11 cellular contexts compared by ENCODE assay signal in genomic region chr2:232891621-232892071, GRCh38. TPM values are rescaled to one million over a fixed set of nuclear protein-coding genes. Genes with fewer than 3 reads are reported as not detected.
DNase-seq lines count a peak whose midpoint lies in the region; ATAC-seq and TF ChIP-seq lines count a peak whose summit lies in the region.
"Had no signal": no experiment of that assay in that cellular context is flagged by ENCODE, and none has a peak within 500 bp of the region (broad histone marks: within the 10 kb centered on the region; RNA-seq: fewer than 3 reads in every experiment).

No MANE protein-coding gene starts in this region.

- intact Hi-C loops in activated B cell treated with CpG ODN at 0.5 μM for 24 hours (cut with micrococcal nuclease) = no loop called here

- H3K27me3 ChIP-seq in GM23248 (replicated peaks; ENCODE audit: insufficient read depth) (no peaks in the 10 kb centered on the region), mesenchymal stem cell (ENCODE audit: control insufficient read depth in 1 of 2, insufficient read depth in 1 of 2, low read length in 2 of 2) (peaks cover 0 to 32% of the 10 kb centered on the region in 2 experiments)

- H3K36me3 Mint-ChIP-seq in activated B cell treated with CpG ODN at 0.5 μM for 24 hours (ENCODE audit: low read depth) = no peaks in the 10 kb centered on the region

- no peaks in the 10 kb centered on the region for H3K9me2 ChIP-seq in GM23248 (ENCODE audit: insufficient read depth)

- no peak overlapping the region for H3K27ac ChIP-seq in GM23248
- H3K27ac ChIP-seq in mesenchymal stem cell (ENCODE audit: low read length, poor library complexity, severe bottlenecking) = no peak overlapping the region

- H3K4me3 ChIP-seq in GM23248 = no peak overlapping the region
- no peak overlapping the region for H3K4me3 ChIP-seq in fibroblast of mammary gland (ENCODE audit: control insufficient read depth, low read depth, low read length)
- no peak overlapping the region for H3K4me3 ChIP-seq in skeletal muscle cell (ENCODE audit: low read depth, low read length)
- no peak overlapping the region for H3K4me3 ChIP-seq in mesenchymal stem cell (ENCODE audit: insufficient read depth in 1 of 2, low read depth in 1 of 2, low read length in 2 of 2)

- H2BK15ac ChIP-seq in mesenchymal stem cell (ENCODE audit: low read depth, poor library complexity, severe bottlenecking) = no peak overlapping the region

- no peak overlapping the region for H2BK12ac ChIP-seq in mesenchymal stem cell (ENCODE audit: low read length in 2 of 2)

- H3K4me2 ChIP-seq in GM23248 (ENCODE audit: unreplicated experiment) (peak overlapping the region; percentile 77), mesenchymal stem cell (ENCODE audit: low read length, poor library complexity, severe bottlenecking) (no peak overlapping the region)

- H3K4ac ChIP-seq in mesenchymal stem cell (ENCODE audit: low read depth in 1 of 2, low read length in 2 of 2) = no peak overlapping the region

- no peak overlapping the region for H4K8ac ChIP-seq in mesenchymal stem cell (ENCODE audit: low read length)

- no peaks in the 10 kb centered on the region for H4K20me1 ChIP-seq in GM23248 (ENCODE audit: insufficient read depth)

- TF ChIP-seq CTCF in activated B cell treated with CpG ODN at 0.5 μM for 24 hours (IDR thresholded peaks at IDR 0.05) (no peak), fibroblast of mammary gland (conservative IDR thresholded peaks at IDR 0.05; ENCODE audit: control insufficient read depth, insufficient read depth, low read depth, low read length) (no peak)

- no peak overlapping the region for H3K23ac ChIP-seq in mesenchymal stem cell (ENCODE audit: low read length in 2 of 2)

- H2AK5ac ChIP-seq in mesenchymal stem cell (ENCODE audit: low read length, severe bottlenecking) = no peak overlapping the region

- no peak overlapping the region for H2BK120ac ChIP-seq in mesenchymal stem cell (ENCODE audit: low read depth, low read length)

- H3K14ac ChIP-seq in mesenchymal stem cell (ENCODE audit: low read length in 2 of 2) = no peak overlapping the region

- no peak overlapping the region for H3K4me3 Mint-ChIP-seq in activated B cell treated with CpG ODN at 0.5 μM for 24 hours
- H3K4me3 Mint-ChIP-seq: activated T-helper 1 cell treated with anti-CD3 and anti-CD28 coated beads, Interleukin-12 subunit alpha, Interleukin-12 subunit beta, Interleukin-2, Interleukin-4 antibody, amounts not matched to agents 30 ng/mL and 10 ng/mL and 1 ng/mL, durations not matched to agents 14 hours and 24 hours and 36 hours had no signal

- H3K9me3 Mint-ChIP-seq in activated B cell treated with CpG ODN at 0.5 μM for 24 hours = no peaks in the 10 kb centered on the region
- H3K9me3 Mint-ChIP-seq: activated T-helper 1 cell treated with anti-CD3 and anti-CD28 coated beads, Interleukin-12 subunit alpha, Interleukin-12 subunit beta, Interleukin-2, Interleukin-4 antibody, amounts not matched to agents 30 ng/mL and 10 ng/mL and 1 ng/mL, durations not matched to agents 14 hours and 24 hours and 36 hours had no signal

- no peak overlapping the region for H3K27ac Mint-ChIP-seq in activated B cell treated with CpG ODN at 0.5 μM for 24 hours
- H3K27ac Mint-ChIP-seq: activated T-helper 1 cell treated with anti-CD3 and anti-CD28 coated beads, Interleukin-12 subunit alpha, Interleukin-12 subunit beta, Interleukin-2, Interleukin-4 antibody, amounts not matched to agents 30 ng/mL and 10 ng/mL and 1 ng/mL, durations not matched to agents 14 hours and 24 hours and 36 hours had no signal

- no peak overlapping the region for H2BK5ac ChIP-seq in mesenchymal stem cell (ENCODE audit: low read depth, low read length, poor library complexity, severe bottlenecking)

- H3K9ac ChIP-seq in GM23248 = no peak overlapping the region
- no peak overlapping the region for H3K9ac ChIP-seq in mesenchymal stem cell (ENCODE audit: low read length)

- no peaks in the 10 kb centered on the region for H3K9me3 ChIP-seq in GM23248 (ENCODE audit: low read depth)
- no peaks in the 10 kb centered on the region for H3K9me3 ChIP-seq in mesenchymal stem cell (ENCODE audit: control insufficient read depth, low read length)

- in situ Hi-C loops in GM23248 (cut with MboI) = no loop called here

- H3K79me2 ChIP-seq in GM23248 (ENCODE audit: insufficient read depth) = no peaks in the 10 kb centered on the region

- no peaks in the 10 kb centered on the region for H3F3A ChIP-seq in GM23248 (ENCODE audit: insufficient read depth)

- 36 to 45% methylated on average over 11 of the region's 11 CpGs for WGBS in GM23248 (ENCODE audit: low coverage in 1 of 2, low lambda C conversion rate in 2 of 2, missing lambda C conversion rate in 2 of 2), 2 experiments
- 79% methylated on average over 11 of the region's 11 CpGs for WGBS in mesenchymal stem cell

- H3K36me3 ChIP-seq in GM23248 (ENCODE audit: low read depth) = no peaks in the 10 kb centered on the region
- H3K36me3 ChIP-seq in mesenchymal stem cell (ENCODE audit: control insufficient read depth in 1 of 2, insufficient read depth in 2 of 2, low read depth in 1 of 2, low read length in 2 of 2) = no peaks in the 10 kb centered on the region

- POLR2A ChIA-PET in activated B cell treated with CpG ODN at 0.5 μM for 24 hours (lab: Charles Lee) = no interaction called here

- no peaks in the 10 kb centered on the region for H3K79me1 ChIP-seq in mesenchymal stem cell (replicated peaks; ENCODE audit: low read length, poor library complexity, severe bottlenecking)

- peaks cover 2% of the 10 kb centered on the region for H3K4me1 Mint-ChIP-seq in activated B cell treated with CpG ODN at 0.5 μM for 24 hours

- no peak overlapping the region for H3K18ac ChIP-seq in mesenchymal stem cell (ENCODE audit: low read depth in 1 of 2, low read length in 2 of 2)

- H3K4me1 ChIP-seq in GM23248 (ENCODE audit: insufficient read depth) (peaks cover 5% of the 10 kb centered on the region), mesenchymal stem cell (ENCODE audit: control insufficient read depth, insufficient read depth, low read depth, low read length) (peaks cover 18% of the 10 kb centered on the region)

- H2AFZ ChIP-seq in GM23248 (no peak overlapping the region), mesenchymal stem cell (ENCODE audit: low read depth, low read length) (no peak overlapping the region)

- CTCF ChIA-PET in activated B cell treated with CpG ODN at 0.5 μM for 24 hours (lab: Charles Lee) = no interaction called here

- DNase-seq in GM23248 (peak; percentile 92), activated B cell treated with CpG ODN at 0.5 μM for 24 hours (peak; percentile 9), fibroblast of mammary gland (ENCODE audit: low read depth) (peak; percentile 66), skeletal muscle cell (ENCODE audit: low read depth) (peak; percentile 53), mesenchymal stem cell (no peak), NCI-H1105 (lab: John Stamatoyannopoulos, UW) (no peak), T-helper 9 cell (no peak)
- DNase-seq: cortex of kidney; NCI-H1694; stimulated activated CD4-positive, alpha-beta T cell treated with anti-CD3 and anti-CD28 coated beads, Interleukin-1b, Interleukin-23, amount 100 ng/mL, for 48 hours had no signal

- H4K91ac ChIP-seq in mesenchymal stem cell (ENCODE audit: low read length) = no peak overlapping the region

- peaks cover 20% of the 10 kb centered on the region for H3K27me3 Mint-ChIP-seq in activated B cell treated with CpG ODN at 0.5 μM for 24 hours

- ATAC-seq in activated B cell treated with CpG ODN at 0.5 μM for 24 hours (ENCODE audit: low read depth) = no peak

RNA-seq across cellular contexts. Expression of gene SNORC, which starts 21.6 kb away (rescaled TPM):
- total RNA-seq in GM23248 (2014; rRNA removed; shearing (Covaris generic)) = 0.63 TPM in 1 of 2 replicates, not detected in the other
- 0.39 TPM in 1 of 2 replicates, not detected in the other for polyA plus RNA-seq in GM23248 (2016; fragmentation: Nextera tagmentation; extraction: Ambion mirVana)
- 0.88 and 2.1 TPM in 2 replicates for total RNA-seq in activated B cell treated with CpG ODN at 0.5 μM for 24 hours
- polyA plus RNA-seq in mesenchymal stem cell (2013, experiment 1 of 2) = 0.95 TPM
- polyA plus RNA-seq in mesenchymal stem cell (2013, experiment 2 of 2) = 0.90 TPM

Comparison
In these comparisons a context has a peak if more than half of its experiments do, and no peak if none do; other contexts are left out.
1. DNase-seq: peak in GM23248 (single experiment), activated B cell treated with CpG ODN at 0.5 μM for 24 hours (single experiment), fibroblast of mammary gland (single experiment) and skeletal muscle cell (single experiment); none in mesenchymal stem cell (single experiment), NCI-H1105 (single experiment) and T-helper 9 cell (single experiment).